In genomic region chr5:68187268-68188055, GRCh38 we compare ENCODE assay signal across 10 cellular contexts. TPM values are rescaled to one million over a fixed set of nuclear protein-coding genes. Genes with fewer than 3 reads are reported as not detected.
DNase-seq lines count a peak whose midpoint lies in the region; ATAC-seq and TF ChIP-seq lines count a peak whose summit lies in the region.
"Had no signal": no experiment of that assay in that cellular context is flagged by ENCODE, and none has a peak within 500 bp of the region (broad histone marks: within the 10 kb centered on the region; RNA-seq: fewer than 3 reads in every experiment).

No MANE protein-coding gene starts in this region.

- no peaks in the 10 kb centered on the region for H3K9me3 ChIP-seq in esophagus (ENCODE audit: control insufficient read depth in 2 of 2, insufficient read depth in 1 of 2, low read depth in 1 of 2, low read length in 1 of 2)

- peak overlapping the region; percentile 9 to 48 for H3K27ac ChIP-seq in esophagus (ENCODE audit: low read depth in 2 of 2, low read length in 1 of 2)

- H3K4me1 ChIP-seq in esophagus (ENCODE audit: control insufficient read depth in 2 of 2, insufficient read depth in 2 of 2, low read length in 1 of 2), result no peaks in the 10 kb centered on the region

- WGBS in esophagus, 2 donors, result 60 to 61% methylated on average over 31 to 34 of the region's 34 CpGs

- in situ Hi-C loops in GM13976 (cut with MboI; ENCODE audit: low sequenced_read_pairs, unreplicated experiment), result no loop called here

- TF ChIP-seq CTCF in GM13976 (IDR thresholded peaks at IDR 0.05; ENCODE audit: borderline replicate concordance, control extremely low read depth, extremely low read depth, insufficient read depth, missing control alignments), result no peak

- H3K36me3 ChIP-seq in esophagus (ENCODE audit: control insufficient read depth in 2 of 2, insufficient read depth in 2 of 2, low read length in 1 of 2), result no peaks in the 10 kb centered on the region

- no peak overlapping the region for H3K4me3 ChIP-seq in esophagus (ENCODE audit: low read depth in 1 of 2, low read length in 2 of 2)

- H3K27me3 ChIP-seq in esophagus (ENCODE audit: control insufficient read depth in 1 of 2, insufficient read depth in 2 of 2, low read length in 2 of 2), result no peaks in the 10 kb centered on the region

- ATAC-seq in GM19395 (IDR thresholded peaks at IDR 0.05; ENCODE audit: unreplicated experiment), result no peak

- DNase-seq in NCI-H748 (lab: John Stamatoyannopoulos, UW; ENCODE audit: unreplicated experiment) (peak; percentile 89), medulla oblongata (ENCODE audit: extremely low spot score) (peak; percentile 93), superior temporal gyrus (ENCODE audit: extremely low spot score) (peak; percentile 94), GM13976 (ENCODE audit: low spot score) (no peak)
- no peak for DNase-seq in stimulated activated CD4-positive, alpha-beta T cell treated with anti-CD3 and anti-CD28 coated beads, Interleukin-4, amount 100 ng/mL, for 1 hour
- DNase-seq in activated T-cell treated with anti-CD3 and anti-CD28 coated beads, Interleukin-2, amount 50 U/mL, for 48 hours, result no peak
- DNase-seq: HFFc6, MM.1S had no signal

RNA-seq across cellular contexts. Expression of gene PIK3R1, which starts 28.1 kb away (rescaled TPM):
- polyA plus RNA-seq in esophagus, result 1 to 10 TPM; 5.0 to 8.2 TPM

Comparison
In these comparisons a context has a peak if more than half of its experiments do, and no peak if none do; other contexts are left out.
1. DNase-seq: peak in NCI-H748 (single experiment), medulla oblongata (single experiment) and superior temporal gyrus (single experiment); none in stimulated activated CD4-positive, alpha-beta T cell treated with anti-CD3 and anti-CD28 coated beads, Interleukin-4, amount 100 ng/mL, for 1 hour (single experiment), activated T-cell treated with anti-CD3 and anti-CD28 coated beads, Interleukin-2, amount 50 U/mL, for 48 hours (0 of 2) and GM13976 (single experiment).